ENCODE assay signal across 9 cellular contexts in genomic region chr13:99617474-99618255, GRCh38. TPM values are rescaled to one million over a fixed set of nuclear protein-coding genes. Genes with fewer than 3 reads are reported as not detected.
A peak's percentile ranks its signal among the peaks of the same experiment; 100 is the strongest.
DNase-seq lines count a peak whose midpoint lies in the region; ATAC-seq and FAIRE-seq lines count a peak whose summit lies in the region.
"Had no signal": no experiment of that assay in that cellular context is flagged by ENCODE, and none has a peak within 500 bp of the region (broad histone marks: within the 10 kb centered on the region; RNA-seq: fewer than 3 reads in every experiment).

No MANE protein-coding gene starts in this region.

- ATAC-seq in sciatic nerve (peak; percentile 76), GM18520 (IDR thresholded peaks at IDR 0.05; ENCODE audit: unreplicated experiment) (no peak)

- FAIRE-seq in TTC549 (lab: Jason Lieb, UNC), result peak; percentile 85

- H3K9me3 Mint-ChIP-seq in activated CD4-positive, alpha-beta T cell treated with anti-CD3 and anti-CD28 coated beads, Interleukin-2, amount 10 ng/mL, durations not matched to agents 24 days and 14 days, result no peaks in the 10 kb centered on the region

- intact Hi-C loops in activated CD4-positive, alpha-beta T cell treated with anti-CD3 and anti-CD28 coated beads, Interleukin-2, amount 10 ng/mL, durations not matched to agents 24 days and 14 days (cut with micrococcal nuclease), result no loop called here
- intact Hi-C loops in sciatic nerve (cut with DNase I), result no loop called here

- H3K4me3 Mint-ChIP-seq in activated CD4-positive, alpha-beta T cell treated with anti-CD3 and anti-CD28 coated beads, Interleukin-2, amount 10 ng/mL, durations not matched to agents 24 days and 14 days, result no peak overlapping the region
- H3K4me3 Mint-ChIP-seq: activated naive CD8-positive, alpha-beta T cell treated with anti-CD3 and anti-CD28 coated beads, Interleukin-2, amount 10 ng/mL, durations not matched to agents 7 days and 5 days had no signal

- no peaks in the 10 kb centered on the region for H3K27me3 Mint-ChIP-seq in activated CD4-positive, alpha-beta T cell treated with anti-CD3 and anti-CD28 coated beads, Interleukin-2, amount 10 ng/mL, durations not matched to agents 24 days and 14 days
- H3K27me3 Mint-ChIP-seq: activated naive CD8-positive, alpha-beta T cell treated with anti-CD3 and anti-CD28 coated beads, Interleukin-2, amount 10 ng/mL, durations not matched to agents 7 days and 5 days had no signal

- DNase-seq in activated CD4-positive, alpha-beta T cell treated with anti-CD3 and anti-CD28 coated beads, Interleukin-2, amount 10 ng/mL, durations not matched to agents 24 days and 14 days, result peak; percentile 75
- DNase-seq in activated CD4-positive, alpha-beta T cell treated with anti-CD3 and anti-CD28 coated beads, Interleukin-2, amount 50 U/mL, for 1 hour, result no peak
- DNase-seq in HK-2 (ENCODE audit: unreplicated experiment), result peak; percentile 33
- peak; percentile 23 for DNase-seq in globus pallidus (ENCODE audit: low spot score)
- no peak for DNase-seq in sciatic nerve (ENCODE audit: low spot score)
- DNase-seq in middle frontal gyrus (ENCODE audit: extremely low spot score, low spot score), result no peak
- DNase-seq: activated naive CD8-positive, alpha-beta T cell treated with anti-CD3 and anti-CD28 coated beads, Interleukin-2, amount 10 ng/mL, durations not matched to agents 7 days and 5 days had no signal

- H3K27ac Mint-ChIP-seq in activated CD4-positive, alpha-beta T cell treated with anti-CD3 and anti-CD28 coated beads, Interleukin-2, amount 10 ng/mL, durations not matched to agents 24 days and 14 days, result no peak overlapping the region
- H3K27ac Mint-ChIP-seq: activated naive CD8-positive, alpha-beta T cell treated with anti-CD3 and anti-CD28 coated beads, Interleukin-2, amount 10 ng/mL, durations not matched to agents 7 days and 5 days had no signal

- no peaks in the 10 kb centered on the region for H3K36me3 Mint-ChIP-seq in activated CD4-positive, alpha-beta T cell treated with anti-CD3 and anti-CD28 coated beads, Interleukin-2, amount 10 ng/mL, durations not matched to agents 24 days and 14 days (ENCODE audit: low read depth)

- H3K4me1 Mint-ChIP-seq in activated CD4-positive, alpha-beta T cell treated with anti-CD3 and anti-CD28 coated beads, Interleukin-2, amount 10 ng/mL, durations not matched to agents 24 days and 14 days, result peaks cover 4% of the 10 kb centered on the region

RNA-seq across cellular contexts. Expression of gene CLYBL, which starts 11.2 kb away (rescaled TPM):
- total RNA-seq in activated CD4-positive, alpha-beta T cell treated with anti-CD3 and anti-CD28 coated beads, Interleukin-2, amount 10 ng/mL, durations not matched to agents 24 days and 14 days, result 2.6 and 3.5 TPM in 2 replicates
- 7.8 TPM for total RNA-seq in sciatic nerve

Comparison
In these comparisons a context has a peak if more than half of its experiments do, and no peak if none do; other contexts are left out.
1. DNase-seq: peak in activated CD4-positive, alpha-beta T cell treated with anti-CD3 and anti-CD28 coated beads, Interleukin-2, amount 10 ng/mL, durations not matched to agents 24 days and 14 days (single experiment), HK-2 (single experiment) and globus pallidus (single experiment); none in activated CD4-positive, alpha-beta T cell treated with anti-CD3 and anti-CD28 coated beads, Interleukin-2, amount 50 U/mL, for 1 hour (single experiment), sciatic nerve (single experiment) and middle frontal gyrus (single experiment).